11 cellular contexts compared by ENCODE assay signal in the genomic region with DNA sequence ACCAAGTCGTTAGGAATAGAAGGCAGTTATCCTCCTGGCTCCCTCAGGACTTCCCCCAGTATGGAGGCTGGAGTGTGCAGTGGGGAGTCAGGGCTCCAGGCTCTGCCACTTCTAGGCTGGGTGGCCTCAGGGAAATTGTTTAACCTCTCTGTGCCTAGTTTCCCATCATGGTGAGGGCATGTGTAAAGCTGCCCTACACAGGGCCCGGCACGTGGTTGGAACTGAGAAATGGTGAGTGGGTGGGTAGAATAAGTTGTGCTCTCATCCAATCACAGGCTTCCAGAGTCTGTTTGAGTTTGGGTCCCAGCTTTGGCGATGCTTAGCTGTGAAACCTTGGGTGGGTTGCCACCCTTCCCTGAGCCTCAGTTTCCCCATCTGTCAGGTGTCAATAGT.
"Had no signal": no experiment of that assay in that cellular context is flagged by ENCODE, and none has a peak within 500 bp of the region (broad histone marks: within the 10 kb centered on the region; RNA-seq: fewer than 3 reads in every experiment).

No MANE protein-coding gene starts in this region.

- ATAC-seq: GM23338, HCT116 had no signal

- DNase-seq: GM23248, GOT3, H7, H9, HCEC 1CT, HFFc6 had no signal

- H3K27ac ChIP-seq: GM23248 had no signal

- H3K4me3 Mint-ChIP-seq: GM23338, H9, HFFc6 had no signal

- H3K36me3 ChIP-seq: HAP-1 had no signal

- H3K9ac ChIP-seq: GM23248 had no signal

- H3K4me3 ChIP-seq: GM23248, GM23338, HAP-1 had no signal

- H3K9me3 Mint-ChIP-seq: GM23338, H9, HFFc6 had no signal

- FAIRE-seq: H1, H54 had no signal

- H2AFZ ChIP-seq: GM23248, GM23338 had no signal

- H3K4me2 ChIP-seq: GM23338 had no signal

- H3K27ac Mint-ChIP-seq: GM23338, H9, HFFc6 had no signal

- H3K9me3 ChIP-seq: HAP-1 had no signal
